1 cellular context compared by ENCODE assay signal in the genomic region with DNA sequence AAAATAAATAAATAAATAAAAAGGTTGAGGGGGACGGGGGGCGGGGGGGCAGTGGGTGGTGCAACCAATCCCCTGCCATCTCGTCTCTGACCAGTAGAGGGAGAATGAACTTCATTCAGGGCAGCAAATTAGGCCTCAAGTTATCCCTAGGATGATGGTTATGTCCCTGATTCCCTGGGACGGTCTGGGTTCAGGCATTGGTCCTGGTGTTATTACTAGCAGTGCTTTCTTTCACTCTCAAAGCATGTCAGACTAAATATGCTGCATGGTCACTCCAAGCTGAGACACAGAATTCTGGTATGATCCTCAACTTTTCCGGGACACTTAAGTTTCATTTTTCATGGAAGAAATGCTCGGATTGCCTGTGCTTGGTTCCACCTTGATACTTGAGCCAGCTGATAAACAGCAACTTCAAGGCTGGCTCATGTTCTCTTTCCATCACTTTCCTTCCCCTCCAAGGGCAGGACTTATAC.
TF ChIP-seq lines count a peak whose summit lies in the region.

No MANE protein-coding gene starts in this region.

TF ChIP-seq in Ishikawa, 13 proteins besides CTCF, POLR2A, EP300 and RAD21 (continued from another document):
- TF ChIP-seq REST (IDR thresholded peaks at IDR 0.05; ENCODE audit: low read depth): no peak
TF ChIP-seq in Ishikawa: peak in this region for 0.
